In the genomic region with DNA sequence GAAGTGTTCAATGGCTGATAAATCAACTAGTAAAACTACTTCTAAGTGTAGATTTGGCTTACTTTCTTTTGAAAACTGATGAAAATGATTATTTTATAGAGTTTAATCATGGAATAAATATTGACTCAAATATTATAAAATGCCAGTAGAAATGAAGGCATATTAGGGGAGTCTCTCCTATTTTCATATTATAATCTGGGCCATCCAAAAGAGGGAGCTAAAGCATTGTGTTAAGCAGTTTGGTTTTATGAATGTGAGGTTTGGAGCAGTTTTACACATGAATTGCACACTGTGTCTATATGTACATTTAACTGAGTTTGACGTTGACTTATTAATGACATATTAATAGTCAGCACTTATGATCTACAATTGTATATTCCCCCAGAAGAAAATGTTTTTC, we compare ENCODE assay signal across 11 cellular contexts. TPM values are rescaled to one million over a fixed set of nuclear protein-coding genes. Genes with fewer than 3 reads are reported as not detected.
DNase-seq lines count a peak whose midpoint lies in the region; FAIRE-seq and TF ChIP-seq lines count a peak whose summit lies in the region.
"Had no signal": no experiment of that assay in that cellular context is flagged by ENCODE, and none has a peak within 500 bp of the region (broad histone marks: within the 10 kb centered on the region; RNA-seq: fewer than 3 reads in every experiment).

No MANE protein-coding gene starts in this region.

- TF ChIP-seq POLR2A in H1 (IDR thresholded peaks at IDR 0.05; ENCODE audit: control extremely low read depth in 1 of 2, low read depth in 2 of 2, low read length in 2 of 2): no peak
- no peak for TF ChIP-seq POLR2A in transverse colon (IDR thresholded peaks at IDR 0.05)

- no peak overlapping the region for H2AK5ac ChIP-seq in H1 (ENCODE audit: low read depth, low read length)

- DNase-seq in NOMO-1 (lab: John Stamatoyannopoulos, UW; ENCODE audit: unreplicated experiment in 2 of 2) (peak; percentile 44 to 64), H1 (ENCODE audit: low read depth in 1 of 2, low spot score in 2 of 2) (no peak), transverse colon (no peak), nucleus accumbens (lab: John Stamatoyannopoulos, UW) (no peak), epidermal melanocyte (ENCODE audit: insufficient read length, low spot score) (no peak), GF-D8 (lab: John Stamatoyannopoulos, UW) (no peak)
- DNase-seq: activated B cell treated with CpG ODN at 0.5 μM for 24 hours had no signal

- H3K4me3 ChIP-seq in HEK293 (ENCODE audit: low read depth, low read length) (no peak overlapping the region), H1 (ENCODE audit: extremely low read depth in 1 of 4, insufficient read depth in 2 of 4, low read depth in 3 of 4, low read length in 4 of 4) (no peak overlapping the region), transverse colon (no peak overlapping the region)
- H3K4me3 ChIP-seq: vagina had no signal

- no peak overlapping the region for H2BK120ac ChIP-seq in H1 (replicated peaks; ENCODE audit: low read depth, low read length)

- H2BK20ac ChIP-seq in H1 (ENCODE audit: low read length): no peak overlapping the region

- no peak overlapping the region for H3K14ac ChIP-seq in H1 (ENCODE audit: insufficient read length)

- H3K27ac ChIP-seq in HEK293 (ENCODE audit: extremely low read depth, low read depth, low read length) (no peak overlapping the region), H1 (ENCODE audit: low read depth, low read length) (no peak overlapping the region), transverse colon (no peak overlapping the region)
- H3K27ac ChIP-seq: vagina had no signal

- no peak overlapping the region for H3K23ac ChIP-seq in H1 (ENCODE audit: insufficient read length)

- in situ Hi-C loops in transverse colon (cut with MboI; ENCODE audit: low pct_ligation_motif_present in 1 of 4, low pct_unique_long_range_greater_than_20kb in 1 of 4, low sequenced_read_pairs in 3 of 4): no loop called here

- no peak overlapping the region for H3K18ac ChIP-seq in H1 (ENCODE audit: extremely low read depth, low read length)

- H3K36me3 ChIP-seq in HEK293 (ENCODE audit: control insufficient read depth in 2 of 2, insufficient read depth in 1 of 2, low read length in 2 of 2): no peaks in the 10 kb centered on the region
- H3K36me3 ChIP-seq in H1 (ENCODE audit: control insufficient read depth in 2 of 4, insufficient read depth in 4 of 4, low read length in 3 of 4): no peaks in the 10 kb centered on the region
- no peaks in the 10 kb centered on the region for H3K36me3 ChIP-seq in transverse colon
- H3K36me3 ChIP-seq: vagina had no signal

- H3K56ac ChIP-seq in H1 (replicated peaks; ENCODE audit: insufficient read length, low read depth, low read length): no peak overlapping the region

- H3K4me2 ChIP-seq in H1 (ENCODE audit: insufficient read depth in 1 of 2, low read depth in 2 of 2, low read length in 2 of 2): no peak overlapping the region

- H4K20me1 ChIP-seq in H1 (replicated peaks in 1 of 2; ENCODE audit: control insufficient read depth in 1 of 2, insufficient read depth in 2 of 2, low read length in 2 of 2): no peaks in the 10 kb centered on the region

- TF ChIP-seq EP300 in H1 (IDR thresholded peaks at IDR 0.05; ENCODE audit: borderline replicate concordance in 1 of 2, low read depth in 2 of 2, low read length in 2 of 2) (no peak), transverse colon (IDR thresholded peaks at IDR 0.05; ENCODE audit: low read depth) (no peak)

- H4K91ac ChIP-seq in H1 (replicated peaks; ENCODE audit: insufficient read length, low read length): no peak overlapping the region

- no peak overlapping the region for H4K8ac ChIP-seq in H1 (ENCODE audit: extremely low read depth, insufficient read depth, low read length)

- no peak overlapping the region for H2BK15ac ChIP-seq in H1 (ENCODE audit: low read length)

- H3K79me2 ChIP-seq in H1 (ENCODE audit: control insufficient read depth in 1 of 2, insufficient read depth in 2 of 2, low read length in 2 of 2): no peaks in the 10 kb centered on the region

- peak; percentile 54 to 61 for TF ChIP-seq RAD21 in H1 (IDR thresholded peaks at IDR 0.05 in 1 of 2, conservative IDR thresholded peaks at IDR 0.05 in 1 of 2; ENCODE audit: low read depth in 2 of 2, low read length in 2 of 2)

- no peak overlapping the region for H2AFZ ChIP-seq in H1 (ENCODE audit: low read length)

- CTCF ChIA-PET in HEK293 (lab: Yijun Ruan, JAX) (interaction anchor here (0.7 kb wide), 1 partner anchor 1557 kb away, joined by 5 read pairs; no protein-coding TSS in a partner anchor), H1 (lab: Charles Lee; ENCODE audit: partially characterized antibody) (interaction anchor here (0.6 kb wide), 2 partner anchors 178 to 971 kb away, joined by 3 to 4 read pairs; no protein-coding TSS in a partner anchor)

- peak; percentile 94 for FAIRE-seq in A204.1 (lab: Jason Lieb, UNC)
- no peak for FAIRE-seq in H1 (lab: Jason Lieb, UNC)
- FAIRE-seq: keratinocyte had no signal

- no peaks in the 10 kb centered on the region for H3K4me1 ChIP-seq in HEK293 (ENCODE audit: control insufficient read depth, insufficient read depth, low read length)
- H3K4me1 ChIP-seq in H1 (replicated peaks in 1 of 4; ENCODE audit: control insufficient read depth in 3 of 4, insufficient read depth in 4 of 4, low read length in 3 of 4): no peaks in the 10 kb centered on the region
- H3K4me1 ChIP-seq in transverse colon: no peaks in the 10 kb centered on the region
- H3K4me1 ChIP-seq: vagina had no signal

- 73% methylated on average over 1 of the region's 1 CpG; no CpG with 5 or more reads in 1 of the 2 experiments for whole genome bisulfite sequencing in H1 (ENCODE audit: extremely low coverage in 1 of 2, insufficient coverage in 1 of 2, insufficient read length in 1 of 2, insufficient replicate concordance in 2 of 2, low coverage in 1 of 2, low lambda C conversion rate in 2 of 2, missing lambda C conversion rate in 1 of 2), 2 experiments
- 18 to 27% methylated on average over 1 of the region's 1 CpG for WGBS in transverse colon (ENCODE audit: low coverage in 1 of 2), 2 donors

- no peak overlapping the region for H4K5ac ChIP-seq in H1 (ENCODE audit: insufficient read length, low read depth, low read length)

- intact Hi-C loops in transverse colon (cut with DNase I; ENCODE audit: low total_unique reads): no loop called here

- H3K27me3 ChIP-seq in H1 (replicated peaks in 1 of 4; ENCODE audit: control insufficient read depth in 3 of 4, extremely low read depth in 1 of 4, insufficient read depth in 3 of 4, low read length in 3 of 4) (no peaks in the 10 kb centered on the region), transverse colon (no peaks in the 10 kb centered on the region)
- H3K27me3 ChIP-seq: vagina had no signal

- no peaks in the 10 kb centered on the region for H3K9me3 ChIP-seq in HEK293 (ENCODE audit: control insufficient read depth, insufficient read depth, low read depth, low read length)
- H3K9me3 ChIP-seq in H1 (ENCODE audit: insufficient read depth in 2 of 2, low read depth in 1 of 2, low read length in 1 of 2): no peaks in the 10 kb centered on the region
- H3K9me3 ChIP-seq in transverse colon: no peaks in the 10 kb centered on the region
- H3K9me3 ChIP-seq: vagina had no signal

- no peak overlapping the region for H3K4ac ChIP-seq in H1 (replicated peaks; ENCODE audit: insufficient read length, low read depth, low read length)

- POLR2A ChIA-PET in HEK293 (lab: Yijun Ruan, JAX): no interaction called here
- POLR2A ChIA-PET in H1 (lab: Charles Lee; ENCODE audit: partially characterized antibody): no interaction called here

- H3K79me1 ChIP-seq in H1 (ENCODE audit: low read depth, low read length): no peaks in the 10 kb centered on the region

- H3K9ac ChIP-seq in H1 (replicated peaks in 1 of 4; ENCODE audit: extremely low read depth in 1 of 4, low read depth in 3 of 4, low read length in 3 of 4): no peak overlapping the region

- H3K23me2 ChIP-seq in H1 (ENCODE audit: low read depth, low read length): no peaks in the 10 kb centered on the region

- H2BK12ac ChIP-seq in H1 (ENCODE audit: low read depth, low read length): no peak overlapping the region

- no peak overlapping the region for H2BK5ac ChIP-seq in H1 (ENCODE audit: low read depth, low read length)

- no peak for TF ChIP-seq CTCF in HEK293 (tag by site-specific recombination; IDR thresholded peaks at IDR 0.05)
- no peak for TF ChIP-seq CTCF in H1 (IDR thresholded peaks at IDR 0.05; ENCODE audit: control extremely low read depth in 1 of 3, insufficient read depth in 1 of 3, low read depth in 1 of 3, low read length in 3 of 3)
- no peak for TF ChIP-seq CTCF in transverse colon (IDR thresholded peaks at IDR 0.05)

TF ChIP-seq in H1, 55 proteins besides CTCF, POLR2A, EP300 and RAD21:
- TF ChIP-seq CBX5 (IDR thresholded peaks at IDR 0.05; ENCODE audit: low read depth, low read length): no peak
- TF ChIP-seq TAF7 (optimal IDR thresholded peaks at IDR 0.05; ENCODE audit: borderline replicate concordance, low read depth, low read length): no peak
- TF ChIP-seq CREB1 (IDR thresholded peaks at IDR 0.05): no peak
- no peak for TF ChIP-seq TBP (IDR thresholded peaks at IDR 0.05; ENCODE audit: low read depth, low read length)
- TF ChIP-seq FOSL1 (IDR thresholded peaks at IDR 0.05; ENCODE audit: insufficient read depth, low read depth, low read length): no peak
- no peak for TF ChIP-seq MAX (IDR thresholded peaks at IDR 0.05)
- TF ChIP-seq SIX5 (IDR thresholded peaks at IDR 0.05; ENCODE audit: low read depth, low read length): no peak
- no peak for TF ChIP-seq BACH1 (IDR thresholded peaks at IDR 0.05; ENCODE audit: low read length)
- no peak for TF ChIP-seq CTBP2 (IDR thresholded peaks at IDR 0.05; ENCODE audit: borderline replicate concordance, insufficient read depth, insufficient read length, low read length)
- TF ChIP-seq, protein P1, sequence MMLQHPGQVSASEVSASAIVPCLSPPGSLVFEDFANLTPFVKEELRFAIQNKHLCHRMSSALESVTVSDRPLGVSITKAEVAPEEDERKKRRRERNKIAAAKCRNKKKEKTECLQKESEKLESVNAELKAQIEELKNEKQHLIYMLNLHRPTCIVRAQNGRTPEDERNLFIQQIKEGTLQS (IDR thresholded peaks at IDR 0.05; ENCODE audit: insufficient read depth, low read depth, low read length): no peak

RNA-seq across cellular contexts. Expression of gene CDH9, which starts 17.4 kb away (rescaled TPM):
- 0.54 and 0.73 TPM in 2 replicates for total RNA-seq in H1 (2021; fragmentation: NEBNext Ultra II Directional; extraction: Animal tissue kit (Norgen Biotek cat#: 25700))
- polyA plus RNA-seq in H1 (2011; rRNA removed): 0.57 and 1.0 TPM in 2 replicates
- polyA plus RNA-seq in H1 (2011; cell fraction: cytosol; rRNA removed): 1.3 TPM
- polyA plus RNA-seq in H1 (2011; cell fraction: nucleus; rRNA removed): 0.86 TPM
- 1.0 to 2.5 TPM (median 1.4 TPM) in 4 replicates for polyA plus RNA-seq in H1 (2012, experiment 1 of 2)
- 0.07 TPM for polyA plus RNA-seq in H1 (2012, experiment 2 of 2)
- 0.12 TPM for polyA plus RNA-seq in H1 (2013, experiment 1 of 2)
- 0.13 TPM for polyA plus RNA-seq in H1 (2013, experiment 2 of 2)
- polyA minus RNA-seq in H1 (2011; rRNA and poly(A)+ RNA removed): 1.6 and 7.4 TPM in 2 replicates
- polyA minus RNA-seq in H1 (2011; cell fraction: cytosol; rRNA and poly(A)+ RNA removed): 0.88 TPM
- 6.9 TPM for polyA minus RNA-seq in H1 (2011; cell fraction: nucleus; rRNA and poly(A)+ RNA removed)
- not detected for total RNA-seq in transverse colon
- total RNA-seq: activated B cell treated with CpG ODN at 0.5 μM for 24 hours, vagina had no signal
- polyA plus RNA-seq: keratinocyte had no signal

Comparison
In these comparisons a context has a peak if more than half of its experiments do, and no peak if none do; other contexts are left out.
1. DNase-seq: peak in NOMO-1 (2 of 2); none in H1 (0 of 2), transverse colon (single experiment), nucleus accumbens (0 of 56), epidermal melanocyte (single experiment) and GF-D8 (single experiment).